ENCODE assay signal across 13 cellular contexts in genomic region chr16:17461951-17462729, GRCh38. TPM values are rescaled to one million over a fixed set of nuclear protein-coding genes. Genes with fewer than 3 reads are reported as not detected.
DNase-seq lines count a peak whose midpoint lies in the region; ATAC-seq and TF ChIP-seq lines count a peak whose summit lies in the region.
"Had no signal": no experiment of that assay in that cellular context is flagged by ENCODE, and none has a peak within 500 bp of the region (broad histone marks: within the 10 kb centered on the region; RNA-seq: fewer than 3 reads in every experiment).

No MANE protein-coding gene starts in this region.

- H3K14ac ChIP-seq in trophoblast cell (ENCODE audit: low read length) = no peak overlapping the region

- POLR2A ChIA-PET in activated CD4-positive, alpha-beta T cell treated with anti-CD3 and anti-CD28 coated beads, Interleukin-2, amount 10 ng/mL, durations not matched to agents 7 days and 5 days (lab: Charles Lee) = no interaction called here
- POLR2A ChIA-PET in WTC11 (lab: Charles Lee) = no interaction called here

- no peak for DNase-seq in activated CD4-positive, alpha-beta T cell treated with anti-CD3 and anti-CD28 coated beads, Interleukin-2, amount 10 ng/mL, durations not matched to agents 7 days and 5 days
- no peak for DNase-seq in activated CD4-positive, alpha-beta T cell treated with anti-CD3 and anti-CD28 coated beads for 48 hours
- DNase-seq in KG1 (lab: John Stamatoyannopoulos, UW) (peak; percentile 75), WTC11 (ENCODE audit: low spot score) (no peak), trophoblast cell (no peak), COLO668 (lab: John Stamatoyannopoulos, UW; ENCODE audit: unreplicated experiment) (no peak)
- DNase-seq in stimulated activated effector memory CD8-positive, alpha-beta T cell treated with anti-CD3 and anti-CD28 coated beads, Interleukin-12 subunit alpha, Interleukin-12 subunit beta, amount 100 ng/mL, for 72 hours (ENCODE audit: low spot score in 2 of 2) = no peak
- DNase-seq: GM23248 had no signal

- H3K79me2 ChIP-seq in trophoblast cell (ENCODE audit: control insufficient read depth, insufficient read depth, low read length, poor library complexity) = no peaks in the 10 kb centered on the region

- peaks cover 69% of the 10 kb centered on the region for H3K36me3 Mint-ChIP-seq in activated CD4-positive, alpha-beta T cell treated with anti-CD3 and anti-CD28 coated beads, Interleukin-2, amount 10 ng/mL, durations not matched to agents 7 days and 5 days (ENCODE audit: low read depth)
- peaks cover 23% of the 10 kb centered on the region for H3K36me3 Mint-ChIP-seq in WTC11
- H3K36me3 Mint-ChIP-seq in stimulated activated effector memory CD8-positive, alpha-beta T cell treated with anti-CD3 and anti-CD28 coated beads, Interleukin-12 subunit alpha, Interleukin-12 subunit beta, amount 100 ng/mL, for 72 hours = peaks cover 24% of the 10 kb centered on the region

- no peak overlapping the region for H4K8ac ChIP-seq in trophoblast cell (ENCODE audit: low read depth, low read length)

- H4K12ac ChIP-seq in trophoblast cell (ENCODE audit: low read depth, low read length) = no peak overlapping the region

- WGBS in trophoblast cell (ENCODE audit: extremely low coverage, insufficient coverage, insufficient read length) = no CpG with 5 or more reads among the region's 13 CpGs

- peaks cover 67% of the 10 kb centered on the region for H3K4me1 Mint-ChIP-seq in activated CD4-positive, alpha-beta T cell treated with anti-CD3 and anti-CD28 coated beads, Interleukin-2, amount 10 ng/mL, durations not matched to agents 7 days and 5 days
- peaks cover 69% of the 10 kb centered on the region for H3K4me1 Mint-ChIP-seq in WTC11
- H3K4me1 Mint-ChIP-seq in stimulated activated effector memory CD8-positive, alpha-beta T cell treated with anti-CD3 and anti-CD28 coated beads, Interleukin-12 subunit alpha, Interleukin-12 subunit beta, amount 100 ng/mL, for 72 hours = peaks cover 52% of the 10 kb centered on the region

- H4K91ac ChIP-seq in trophoblast cell (ENCODE audit: low read depth, low read length) = no peak overlapping the region

- CTCF ChIA-PET in activated CD4-positive, alpha-beta T cell treated with anti-CD3 and anti-CD28 coated beads, Interleukin-2, amount 10 ng/mL, durations not matched to agents 7 days and 5 days (lab: Charles Lee) = interaction anchor here (0.6 kb wide), 1 partner anchor 190 kb away, joined by 3 read pairs; no protein-coding TSS in a partner anchor
- CTCF ChIA-PET in WTC11 (lab: Charles Lee) = interaction anchor here (0.6 to 1.5 kb wide), 5 partner anchors 56 to 268 kb away, joined by 3 read pairs; no protein-coding TSS in a partner anchor

- no peak overlapping the region for H3K18ac ChIP-seq in trophoblast cell (ENCODE audit: low read length)

- no peak overlapping the region for H3K23ac ChIP-seq in trophoblast cell (ENCODE audit: low read length)

- H3K27ac Mint-ChIP-seq in activated CD4-positive, alpha-beta T cell treated with anti-CD3 and anti-CD28 coated beads, Interleukin-2, amount 10 ng/mL, durations not matched to agents 7 days and 5 days = peak overlapping the region; percentile 21
- H3K27ac Mint-ChIP-seq in WTC11 = no peak overlapping the region
- no peak overlapping the region for H3K27ac Mint-ChIP-seq in stimulated activated effector memory CD8-positive, alpha-beta T cell treated with anti-CD3 and anti-CD28 coated beads, Interleukin-12 subunit alpha, Interleukin-12 subunit beta, amount 100 ng/mL, for 72 hours

- H3K4me2 ChIP-seq in trophoblast cell (ENCODE audit: low read length) = no peak overlapping the region
- H3K4me2 ChIP-seq: hepatocyte had no signal

- no peaks in the 10 kb centered on the region for H3K27me3 ChIP-seq in trophoblast cell (ENCODE audit: insufficient read depth, low read length)
- H3K27me3 ChIP-seq: hepatocyte, suprapubic skin had no signal

- H3K4me3 ChIP-seq in trophoblast cell (ENCODE audit: low read depth, low read length) = no peak overlapping the region
- H3K4me3 ChIP-seq: GM23248, hepatocyte, lung, prostate gland, suprapubic skin had no signal

- no peaks in the 10 kb centered on the region for H3K79me1 ChIP-seq in trophoblast cell (ENCODE audit: low read length)

- H3K4ac ChIP-seq in trophoblast cell (ENCODE audit: low read depth, low read length) = no peak overlapping the region

- H2AK5ac ChIP-seq in trophoblast cell (ENCODE audit: low read length) = no peak overlapping the region

- H3K9me3 Mint-ChIP-seq in activated CD4-positive, alpha-beta T cell treated with anti-CD3 and anti-CD28 coated beads, Interleukin-2, amount 10 ng/mL, durations not matched to agents 7 days and 5 days = peaks cover 5% of the 10 kb centered on the region
- peaks cover 12% of the 10 kb centered on the region for H3K9me3 Mint-ChIP-seq in WTC11
- H3K9me3 Mint-ChIP-seq in stimulated activated effector memory CD8-positive, alpha-beta T cell treated with anti-CD3 and anti-CD28 coated beads, Interleukin-12 subunit alpha, Interleukin-12 subunit beta, amount 100 ng/mL, for 72 hours = no peaks in the 10 kb centered on the region

- H2BK12ac ChIP-seq in trophoblast cell (ENCODE audit: low read length) = no peak overlapping the region

- no peak overlapping the region for H3K4me3 Mint-ChIP-seq in activated CD4-positive, alpha-beta T cell treated with anti-CD3 and anti-CD28 coated beads, Interleukin-2, amount 10 ng/mL, durations not matched to agents 7 days and 5 days
- H3K4me3 Mint-ChIP-seq in WTC11 = no peak overlapping the region
- H3K4me3 Mint-ChIP-seq in stimulated activated effector memory CD8-positive, alpha-beta T cell treated with anti-CD3 and anti-CD28 coated beads, Interleukin-12 subunit alpha, Interleukin-12 subunit beta, amount 100 ng/mL, for 72 hours = peak overlapping the region; percentile 25

- H3K4me1 ChIP-seq in trophoblast cell (ENCODE audit: control insufficient read depth in 1 of 2, insufficient read depth in 2 of 2, low read length in 2 of 2) = no peaks in the 10 kb centered on the region
- H3K4me1 ChIP-seq: prostate gland had no signal

- H3K27ac ChIP-seq in trophoblast cell (ENCODE audit: low read depth, low read length) = no peak overlapping the region
- H3K27ac ChIP-seq: GM23248, hepatocyte, prostate gland, suprapubic skin had no signal

- no peaks in the 10 kb centered on the region for H3K36me3 ChIP-seq in trophoblast cell (ENCODE audit: control insufficient read depth in 1 of 2, insufficient read depth in 2 of 2, low read length in 2 of 2)
- H3K36me3 ChIP-seq: prostate gland, suprapubic skin had no signal

- TF ChIP-seq CTCF in WTC11 (IDR thresholded peaks at IDR 0.05) = no peak

- H3K9ac ChIP-seq in trophoblast cell (ENCODE audit: low read length) = no peak overlapping the region
- H3K9ac ChIP-seq: GM23248 had no signal

- H3K27me3 Mint-ChIP-seq in activated CD4-positive, alpha-beta T cell treated with anti-CD3 and anti-CD28 coated beads, Interleukin-2, amount 10 ng/mL, durations not matched to agents 7 days and 5 days = no peaks in the 10 kb centered on the region
- H3K27me3 Mint-ChIP-seq in WTC11 (ENCODE audit: low read depth) = no peaks in the 10 kb centered on the region

- H2BK120ac ChIP-seq in trophoblast cell (ENCODE audit: insufficient read depth, low read length, poor library complexity) = no peak overlapping the region

- H2AFZ ChIP-seq in trophoblast cell (ENCODE audit: insufficient read depth, low read length, poor library complexity) = no peak overlapping the region
- H2AFZ ChIP-seq: GM23248, hepatocyte had no signal

- ATAC-seq in WTC11 = peak; percentile 82
- peak; percentile 55 for ATAC-seq in stimulated activated effector memory CD8-positive, alpha-beta T cell treated with anti-CD3 and anti-CD28 coated beads, Interleukin-12 subunit alpha, Interleukin-12 subunit beta, amount 100 ng/mL, for 72 hours
- ATAC-seq in GM18867 (IDR thresholded peaks at IDR 0.05; ENCODE audit: unreplicated experiment) = no peak

- H3K9me3 ChIP-seq in trophoblast cell (ENCODE audit: insufficient read depth, low read depth, low read length) = no peaks in the 10 kb centered on the region
- H3K9me3 ChIP-seq: prostate gland, suprapubic skin had no signal

- no peak overlapping the region for H2BK5ac ChIP-seq in trophoblast cell (ENCODE audit: low read depth, low read length, poor library complexity)

TF ChIP-seq in WTC11, 78 proteins besides CTCF, POLR2A, EP300 and RAD21 (continues in another document):
- TF ChIP-seq SP1 (CRISPR knock-in tag; conservative IDR thresholded peaks at IDR 0.05) (no peak), RELA (CRISPR knock-in tag; IDR thresholded peaks at IDR 0.05; ENCODE audit: borderline replicate concordance) (no peak), SMAD3 (CRISPR knock-in tag; IDR thresholded peaks at IDR 0.05; ENCODE audit: borderline replicate concordance) (no peak), EMX1 (CRISPR knock-in tag; IDR thresholded peaks at IDR 0.05) (no peak), NFATC4 (CRISPR knock-in tag; IDR thresholded peaks at IDR 0.05) (no peak), ZNF512 (CRISPR knock-in tag; IDR thresholded peaks at IDR 0.05; ENCODE audit: borderline replicate concordance) (no peak), ZSCAN18 (CRISPR knock-in tag; IDR thresholded peaks at IDR 0.05) (no peak)

RNA-seq across cellular contexts. Expression of gene XYLT1, which starts 8.6 kb away (rescaled TPM):
- 10 to 100 TPM; 46.6 to 50.1 TPM for total RNA-seq in activated CD4-positive, alpha-beta T cell treated with anti-CD3 and anti-CD28 coated beads, Interleukin-2, amount 10 ng/mL, durations not matched to agents 7 days and 5 days
- total RNA-seq in WTC11 (2021) = 16.0 to 25.0 TPM (median 20.5 TPM) in 3 replicates
- 5.9 and 6.8 TPM in 2 replicates for polyA plus RNA-seq in trophoblast cell (2013)
